Comparison of ENCODE assay signal across 1 cellular context in genomic region chr2:233489143-233489542, GRCh38.
TF ChIP-seq lines count a peak whose summit lies in the region.

No MANE protein-coding gene starts in this region.

TF ChIP-seq in GM23338, 12 proteins besides CTCF, POLR2A, EP300 and RAD21 (continued from another document):
- TF ChIP-seq ZNF462 (CRISPR knock-in tag; IDR thresholded peaks at IDR 0.05) (no peak), ZNF114 (CRISPR knock-in tag; IDR thresholded peaks at IDR 0.05) (no peak), REST (IDR thresholded peaks at IDR 0.05; ENCODE audit: unreplicated experiment) (no peak), JUNB (IDR thresholded peaks at IDR 0.05; ENCODE audit: unreplicated experiment) (no peak), ETS1 (IDR thresholded peaks at IDR 0.05) (no peak), STAT1 (IDR thresholded peaks at IDR 0.05; ENCODE audit: unreplicated experiment) (no peak)
TF ChIP-seq in GM23338: peak in this region for 0.
